ENCODE assay signal across 8 cellular contexts in the genomic region with DNA sequence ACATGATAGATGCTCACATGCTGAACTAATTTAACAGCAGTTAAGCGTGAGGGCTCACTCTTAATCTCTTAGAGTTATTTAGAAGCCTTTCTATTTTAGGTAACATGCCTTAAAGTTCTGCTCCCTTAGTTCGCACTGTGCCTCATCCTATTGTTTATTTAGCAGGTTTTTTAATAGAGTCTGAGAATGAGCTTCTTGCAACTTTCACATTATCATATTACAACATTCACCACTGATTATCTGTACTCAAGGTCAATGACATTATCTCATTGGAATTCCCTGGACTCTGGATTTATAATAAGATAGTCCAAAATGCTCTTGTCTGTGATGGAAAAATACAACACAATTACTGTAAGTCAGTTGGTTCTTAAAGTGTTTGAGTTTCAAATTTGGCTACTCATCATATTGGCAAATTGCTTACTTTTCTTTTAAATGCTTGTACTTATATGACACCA.
A peak's percentile ranks its signal among the peaks of the same experiment; 100 is the strongest.
DNase-seq lines count a peak whose midpoint lies in the region; ATAC-seq and TF ChIP-seq lines count a peak whose summit lies in the region.

No MANE protein-coding gene starts in this region.

- H3K27ac ChIP-seq in muscle layer of duodenum (ENCODE audit: low read length): peak overlapping the region; percentile 53

- H3K27me3 ChIP-seq in muscle layer of duodenum (ENCODE audit: low read depth, low read length): no peaks in the 10 kb centered on the region

- no peak for ATAC-seq in GM19467 (IDR thresholded peaks at IDR 0.05; ENCODE audit: unreplicated experiment)

- CTCF ChIA-PET in AG04449 (lab: Yijun Ruan, JAX): interaction anchor here (0.6 to 1.6 kb wide), 4 partner anchors 60 to 170 kb away, joined by 3 to 4 read pairs (median 3); no protein-coding TSS in a partner anchor

- peaks cover 0 to 4% of the 10 kb centered on the region in 2 donors for H3K36me3 ChIP-seq in muscle layer of duodenum (ENCODE audit: control insufficient read depth in 1 of 2, insufficient read depth in 2 of 2, low read length in 2 of 2)

- no peak for TF ChIP-seq CTCF in AG04449 (IDR thresholded peaks at IDR 0.05; ENCODE audit: insufficient read depth, low read length, missing control alignments)
- TF ChIP-seq CTCF in epithelial cell of proximal tubule (conservative IDR thresholded peaks at IDR 0.05; ENCODE audit: low read depth, low read length): no peak

- peaks cover 0 to 8% of the 10 kb centered on the region in 2 donors for H3K4me1 ChIP-seq in muscle layer of duodenum (ENCODE audit: control insufficient read depth in 1 of 2, insufficient read depth in 2 of 2, low read length in 2 of 2)

- DNase-seq in AG04449 (ENCODE audit: low read depth, low spot score): peak; percentile 98
- DNase-seq in NCI-H226: peak; percentile 93
- DNase-seq in epithelial cell of proximal tubule (ENCODE audit: low read depth): peak; percentile 87
- DNase-seq in HPDE6-E6E7 (ENCODE audit: extremely low spot score): no peak
- no peak for DNase-seq in DMS79 (lab: John Stamatoyannopoulos, UW)
- no peak for DNase-seq in activated CD8-positive, alpha-beta memory T cell treated with anti-CD3 and anti-CD28 coated beads for 24 hours

- POLR2A ChIA-PET in AG04449 (lab: Yijun Ruan, JAX): interaction anchor here (0.6 to 3.1 kb wide), 12 partner anchors 30 to 189 kb away, joined by 3 to 25 read pairs (median 4); no protein-coding TSS in a partner anchor

- H3K9me3 ChIP-seq in muscle layer of duodenum (ENCODE audit: control insufficient read depth in 1 of 2, low read length in 2 of 2): no peaks in the 10 kb centered on the region

- H3K4me3 ChIP-seq in AG04449 (ENCODE audit: low read depth, low read length): no peak overlapping the region
- no peak overlapping the region for H3K4me3 ChIP-seq in epithelial cell of proximal tubule (ENCODE audit: low read depth, low read length)
- peak overlapping the region in 1 of 2 donors; percentile 14 for H3K4me3 ChIP-seq in muscle layer of duodenum (ENCODE audit: low read depth in 1 of 2, low read length in 2 of 2)

Comparison
In these comparisons a context has a peak if more than half of its experiments do, and no peak if none do; other contexts are left out.
1. DNase-seq: peak in AG04449 (single experiment), NCI-H226 (single experiment) and epithelial cell of proximal tubule (single experiment); none in HPDE6-E6E7 (single experiment), DMS79 (single experiment) and activated CD8-positive, alpha-beta memory T cell treated with anti-CD3 and anti-CD28 coated beads for 24 hours (single experiment).